8 cellular contexts compared by ENCODE assay signal in the genomic region with DNA sequence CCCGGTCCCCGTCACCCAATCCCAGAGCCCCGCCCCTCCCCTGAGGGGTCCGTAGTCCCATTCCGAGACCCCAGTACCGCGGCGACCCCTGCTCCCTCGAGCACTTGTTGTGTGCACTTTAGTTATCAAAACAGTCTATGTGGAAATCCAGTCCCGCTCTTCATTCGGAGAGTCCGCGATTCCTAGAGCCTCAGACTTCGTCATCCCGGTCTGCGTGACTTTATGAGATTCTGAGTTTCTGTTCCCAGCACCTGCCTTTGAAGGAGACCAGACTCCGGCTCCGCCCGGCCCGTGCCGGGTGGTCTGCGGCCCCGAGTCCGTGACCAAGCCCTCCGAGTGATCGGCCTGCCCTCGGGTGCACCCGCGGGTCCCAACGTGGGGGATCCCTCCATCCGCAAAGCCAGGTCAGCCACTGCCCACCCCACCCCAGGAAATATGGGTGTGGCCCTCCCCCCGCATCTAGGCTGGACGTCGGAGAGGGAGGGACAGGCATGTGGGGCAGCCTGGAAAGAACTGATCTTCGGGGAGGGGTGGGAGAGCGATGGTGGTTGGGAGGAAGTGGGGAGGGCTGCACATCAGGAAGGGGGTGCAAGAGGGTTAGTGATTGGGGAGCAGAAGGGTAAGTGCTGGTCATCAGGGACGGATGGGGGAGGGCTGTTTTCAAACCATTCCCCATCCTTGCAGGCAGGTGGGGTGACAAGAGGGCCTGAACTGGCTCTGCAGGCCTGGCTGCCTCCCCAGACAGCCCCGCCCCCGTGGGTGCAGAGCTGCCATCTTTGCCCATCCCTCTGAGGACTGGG. TPM values are rescaled to one million over a fixed set of nuclear protein-coding genes. Genes with fewer than 3 reads are reported as not detected.
DNase-seq lines count a peak whose midpoint lies in the region; ATAC-seq lines count a peak whose summit lies in the region.

No MANE protein-coding gene starts in this region.

- peak overlapping the region in 1 of 2 experiments; percentile 85 for H3K4ac ChIP-seq in mesenchymal stem cell (ENCODE audit: low read depth in 1 of 2, low read length in 2 of 2)

- DNase-seq in NCI-H1092 treated with DMSO at 0.1 percent for 48 hours (lab: John Stamatoyannopoulos, UW): peak; percentile 71
- DNase-seq in NCI-H1092 (lab: John Stamatoyannopoulos, UW): no peak
- DNase-seq in NCI-H526 treated with DMSO at 0.1 percent for 48 hours (lab: John Stamatoyannopoulos, UW): peak; percentile 53
- DNase-seq in activated CD8-positive, alpha-beta T cell treated with anti-CD3 and anti-CD28 coated beads, Interleukin-2, amount 10 ng/mL, durations not matched to agents 7 days and 5 days: peak; percentile 66
- DNase-seq in mesenchymal stem cell: peak; percentile 80
- peak in 4 of 6 experiments; percentile 19 to 75 (median 32) for DNase-seq in stimulated activated naive CD4-positive, alpha-beta T cell (lab: John Stamatoyannopoulos, UW)

- peak overlapping the region; percentile 40 to 67 for H3K18ac ChIP-seq in mesenchymal stem cell (ENCODE audit: low read depth in 1 of 2, low read length in 2 of 2)

- H2BK120ac ChIP-seq in mesenchymal stem cell (ENCODE audit: low read depth, low read length): peak overlapping the region; percentile 27

- peak overlapping the region; percentile 46 for H2AFZ ChIP-seq in mesenchymal stem cell (ENCODE audit: low read depth, low read length)

- H2BK5ac ChIP-seq in mesenchymal stem cell (ENCODE audit: low read depth, low read length, poor library complexity, severe bottlenecking): peak overlapping the region; percentile 46

- H2BK15ac ChIP-seq in mesenchymal stem cell (ENCODE audit: low read depth, poor library complexity, severe bottlenecking): peak overlapping the region; percentile 64

- WGBS in mesenchymal stem cell: 4% methylated on average over 38 of the region's 39 CpGs

- H3K4me2 ChIP-seq in mesenchymal stem cell (ENCODE audit: low read length, poor library complexity, severe bottlenecking): peak overlapping the region; percentile 87

- no peaks in the 10 kb centered on the region for H3K36me3 ChIP-seq in endocrine pancreas (ENCODE audit: control insufficient read depth, insufficient read depth, low read length)
- peaks cover 50 to 55% of the 10 kb centered on the region in 2 experiments for H3K36me3 ChIP-seq in mesenchymal stem cell (ENCODE audit: control insufficient read depth in 1 of 2, insufficient read depth in 2 of 2, low read depth in 1 of 2, low read length in 2 of 2)

- H3K9me3 ChIP-seq in endocrine pancreas (ENCODE audit: control insufficient read depth, low read length) (no peaks in the 10 kb centered on the region), mesenchymal stem cell (ENCODE audit: control insufficient read depth, low read length) (no peaks in the 10 kb centered on the region)

- H3K4me1 ChIP-seq in endocrine pancreas (ENCODE audit: control insufficient read depth, insufficient read depth, low read length) (no peaks in the 10 kb centered on the region), mesenchymal stem cell (ENCODE audit: control insufficient read depth, insufficient read depth, low read depth, low read length) (peaks cover 14% of the 10 kb centered on the region)

- H4K8ac ChIP-seq in mesenchymal stem cell (ENCODE audit: low read length): peak overlapping the region; percentile 7

- no peaks in the 10 kb centered on the region for H3K27me3 Mint-ChIP-seq in activated CD8-positive, alpha-beta T cell treated with anti-CD3 and anti-CD28 coated beads, Interleukin-2, amount 10 ng/mL, durations not matched to agents 7 days and 5 days (ENCODE audit: low read depth)

- H4K91ac ChIP-seq in mesenchymal stem cell (ENCODE audit: low read length): peak overlapping the region; percentile 70

- H3K4me1 Mint-ChIP-seq in activated CD8-positive, alpha-beta T cell treated with anti-CD3 and anti-CD28 coated beads, Interleukin-2, amount 10 ng/mL, durations not matched to agents 7 days and 5 days (ENCODE audit: low read depth): peaks cover 51% of the 10 kb centered on the region

- H3K27ac ChIP-seq in mesenchymal stem cell (ENCODE audit: low read length, poor library complexity, severe bottlenecking): peak overlapping the region; percentile 85

- peak overlapping the region; percentile 40 for H3K4me3 ChIP-seq in endocrine pancreas (ENCODE audit: control insufficient read depth, insufficient read depth, low read length)
- H3K4me3 ChIP-seq in mesenchymal stem cell (ENCODE audit: insufficient read depth in 1 of 2, low read depth in 1 of 2, low read length in 2 of 2): peak overlapping the region; percentile 76 to 94

- ATAC-seq in HG02884 (IDR thresholded peaks at IDR 0.05; ENCODE audit: unreplicated experiment): peak; percentile 4
- peak; percentile 23 for ATAC-seq in activated CD8-positive, alpha-beta T cell treated with anti-CD3 and anti-CD28 coated beads, Interleukin-2, amount 10 ng/mL, durations not matched to agents 7 days and 5 days

- H3K27ac Mint-ChIP-seq in activated CD8-positive, alpha-beta T cell treated with anti-CD3 and anti-CD28 coated beads, Interleukin-2, amount 10 ng/mL, durations not matched to agents 7 days and 5 days: peak overlapping the region; percentile 97

- POLR2A ChIA-PET in activated CD8-positive, alpha-beta T cell treated with anti-CD3 and anti-CD28 coated beads, Interleukin-2, amount 10 ng/mL, durations not matched to agents 7 days and 5 days (lab: Charles Lee): interaction anchor here (0.6 to 2.8 kb wide), 42 partner anchors 9 to 968 kb away, joined by 3 to 40 read pairs (median 4); partner anchors contain the start of genes PTRH1, SLC2A8, ST6GALNAC4 and TOR2A

- peak overlapping the region in 1 of 2 experiments; percentile 60 for H2BK12ac ChIP-seq in mesenchymal stem cell (ENCODE audit: low read length in 2 of 2)

- peak overlapping the region in 1 of 2 experiments; percentile 23 for H3K14ac ChIP-seq in mesenchymal stem cell (ENCODE audit: low read length in 2 of 2)

- CTCF ChIA-PET in activated CD8-positive, alpha-beta T cell treated with anti-CD3 and anti-CD28 coated beads, Interleukin-2, amount 10 ng/mL, durations not matched to agents 7 days and 5 days (lab: Charles Lee): interaction anchor here (1.0 to 2.4 kb wide), 10 partner anchors 16 to 283 kb away, joined by 3 to 8 read pairs (median 3); partner anchors contain the start of genes TOR2A and ZNF79

- H3K9me3 Mint-ChIP-seq in activated CD8-positive, alpha-beta T cell treated with anti-CD3 and anti-CD28 coated beads, Interleukin-2, amount 10 ng/mL, durations not matched to agents 7 days and 5 days (ENCODE audit: insufficient read depth): no peaks in the 10 kb centered on the region

- H3K4me3 Mint-ChIP-seq in activated CD8-positive, alpha-beta T cell treated with anti-CD3 and anti-CD28 coated beads, Interleukin-2, amount 10 ng/mL, durations not matched to agents 7 days and 5 days: peak overlapping the region; percentile 95

- no peak overlapping the region for H2AK5ac ChIP-seq in mesenchymal stem cell (ENCODE audit: low read length, severe bottlenecking)

- H3K23ac ChIP-seq in mesenchymal stem cell (ENCODE audit: low read length in 2 of 2): peak overlapping the region in 1 of 2 experiments; percentile 47

- peaks cover 15% of the 10 kb centered on the region for H3K79me1 ChIP-seq in mesenchymal stem cell (replicated peaks; ENCODE audit: low read length, poor library complexity, severe bottlenecking)

- H3K27me3 ChIP-seq in endocrine pancreas (ENCODE audit: control insufficient read depth, insufficient read depth, low read length): no peaks in the 10 kb centered on the region
- no peaks in the 10 kb centered on the region for H3K27me3 ChIP-seq in mesenchymal stem cell (ENCODE audit: control insufficient read depth in 1 of 2, insufficient read depth in 1 of 2, low read length in 2 of 2)

- H3K9ac ChIP-seq in endocrine pancreas (ENCODE audit: control insufficient read depth, insufficient read depth, low read length): peak overlapping the region; percentile 95
- H3K9ac ChIP-seq in mesenchymal stem cell (ENCODE audit: low read length): peak overlapping the region; percentile 97

- H3K36me3 Mint-ChIP-seq in activated CD8-positive, alpha-beta T cell treated with anti-CD3 and anti-CD28 coated beads, Interleukin-2, amount 10 ng/mL, durations not matched to agents 7 days and 5 days (ENCODE audit: low read depth): peaks cover 48% of the 10 kb centered on the region

RNA-seq across cellular contexts. Expression of gene LRSAM1, which starts 0.6 kb away (rescaled TPM):
- total RNA-seq in activated CD8-positive, alpha-beta T cell treated with anti-CD3 and anti-CD28 coated beads, Interleukin-2, amount 10 ng/mL, durations not matched to agents 7 days and 5 days: 10 to 100 TPM; 17.8 to 18.0 TPM
- 7.9 TPM for polyA plus RNA-seq in mesenchymal stem cell (2013, experiment 1 of 2)
- polyA plus RNA-seq in mesenchymal stem cell (2013, experiment 2 of 2): 7.2 TPM

RNA-seq across cellular contexts. Expression of gene RPL12, which starts 0.7 kb away (rescaled TPM):
- 1,000 to 10,000 TPM; 1,248 to 1,328 TPM for total RNA-seq in activated CD8-positive, alpha-beta T cell treated with anti-CD3 and anti-CD28 coated beads, Interleukin-2, amount 10 ng/mL, durations not matched to agents 7 days and 5 days
- 2,850 TPM for polyA plus RNA-seq in mesenchymal stem cell (2013, experiment 1 of 2)
- polyA plus RNA-seq in mesenchymal stem cell (2013, experiment 2 of 2): 2,702 TPM

RNA-seq across cellular contexts. Expression of gene ZNF79, which starts 27.7 kb away (rescaled TPM):
- 10 to 100 TPM; 11.3 to 12.1 TPM for total RNA-seq in activated CD8-positive, alpha-beta T cell treated with anti-CD3 and anti-CD28 coated beads, Interleukin-2, amount 10 ng/mL, durations not matched to agents 7 days and 5 days
- polyA plus RNA-seq in mesenchymal stem cell (2013, experiment 1 of 2): 3.0 TPM
- polyA plus RNA-seq in mesenchymal stem cell (2013, experiment 2 of 2): 3.0 TPM

RNA-seq across cellular contexts. Expression of gene SLC2A8, which starts 54.9 kb away (rescaled TPM):
- total RNA-seq in activated CD8-positive, alpha-beta T cell treated with anti-CD3 and anti-CD28 coated beads, Interleukin-2, amount 10 ng/mL, durations not matched to agents 7 days and 5 days: 1 to 10 TPM; 5.6 to 7.2 TPM
- 6.3 TPM for polyA plus RNA-seq in mesenchymal stem cell (2013, experiment 1 of 2)
- 6.8 TPM for polyA plus RNA-seq in mesenchymal stem cell (2013, experiment 2 of 2)
